Comparison of ENCODE assay signal across 9 cellular contexts in the genomic region with DNA sequence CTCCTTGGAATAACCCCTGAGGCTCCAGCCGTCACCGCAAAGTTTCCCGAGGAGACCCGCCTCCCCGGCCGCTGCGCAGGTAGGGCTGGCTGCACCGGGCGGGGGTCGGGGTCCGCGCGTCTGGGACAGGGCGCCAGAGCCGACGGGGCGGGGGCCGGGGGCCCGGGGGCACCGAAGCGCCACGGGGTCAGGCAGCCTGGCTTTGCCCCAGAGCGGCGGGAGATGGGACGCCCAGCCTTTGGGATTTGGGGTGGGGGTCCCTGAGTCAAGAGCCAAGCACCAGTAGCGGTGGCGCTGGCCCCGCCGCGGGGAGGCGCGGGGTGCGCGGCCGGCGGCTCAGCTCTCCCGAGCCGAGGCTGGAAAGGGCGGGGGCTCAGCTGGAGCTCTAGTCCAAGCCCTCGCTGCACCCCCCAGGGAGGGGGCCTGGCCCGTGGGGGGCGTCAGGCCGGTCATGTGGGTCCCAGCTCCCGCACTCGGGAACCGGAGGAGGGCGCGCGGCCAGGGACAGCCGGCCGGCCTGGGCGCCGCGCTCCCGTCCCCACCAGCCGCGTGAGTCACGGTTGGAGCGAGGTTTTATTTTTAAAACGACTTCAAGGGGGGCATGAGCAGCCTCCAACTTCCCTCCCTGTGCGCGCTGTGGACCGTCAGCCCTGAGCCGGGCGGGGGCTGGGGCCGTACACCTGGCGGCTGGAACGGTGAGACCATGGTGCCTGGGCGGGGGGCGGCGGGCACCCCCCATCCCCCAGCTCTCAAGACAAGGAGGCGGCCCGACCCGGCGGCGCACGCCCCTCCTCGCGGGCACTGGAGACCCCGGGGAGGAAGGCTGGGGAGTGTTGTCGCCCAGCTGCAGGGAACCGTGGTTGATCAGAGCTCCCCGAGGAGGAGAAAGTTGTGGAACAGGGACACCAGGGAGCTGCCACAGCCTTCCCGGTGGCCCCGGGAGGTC. TPM values are rescaled to one million over a fixed set of nuclear protein-coding genes. Genes with fewer than 3 reads are reported as not detected.
DNase-seq lines count a peak whose midpoint lies in the region; ATAC-seq and TF ChIP-seq lines count a peak whose summit lies in the region.
"Had no signal": no experiment of that assay in that cellular context is flagged by ENCODE, and none has a peak within 500 bp of the region (broad histone marks: within the 10 kb centered on the region; RNA-seq: fewer than 3 reads in every experiment).

No MANE protein-coding gene starts in this region.

- peaks cover 0 to 2% of the 10 kb centered on the region in 2 donors for H3K9me3 Mint-ChIP-seq in stimulated activated naive B cell treated with anti-CD40 and anti-IgM and Interleukin-4, amounts not matched to agents 10 μg/mL and 1 μg/mL and 100 μg/mL, for 72 hours
- H3K9me3 Mint-ChIP-seq in CD4-positive, alpha-beta memory T cell: peaks cover 0 to 2% (median 0%) of the 10 kb centered on the region in 8 donors

- no peak overlapping the region for H3K4me3 ChIP-seq in CD4-positive, alpha-beta memory T cell (ENCODE audit: low read length in 2 of 2)

- no peaks in the 10 kb centered on the region for H3K36me3 ChIP-seq in CD4-positive, alpha-beta memory T cell (ENCODE audit: insufficient read depth, low read length)

- H3K36me3 Mint-ChIP-seq in stimulated activated naive B cell treated with anti-CD40 and anti-IgM and Interleukin-4, amounts not matched to agents 10 μg/mL and 1 μg/mL and 100 μg/mL, for 72 hours: peaks cover 4 to 5% of the 10 kb centered on the region in 2 donors
- no peaks in the 10 kb centered on the region for H3K36me3 Mint-ChIP-seq in CD4-positive, alpha-beta memory T cell

- peak; percentile 62 for DNase-seq in activated CD8-positive, alpha-beta memory T cell treated with anti-CD3 and anti-CD28 coated beads for 24 hours
- DNase-seq in activated CD8-positive, alpha-beta memory T cell treated with anti-CD3 and anti-CD28 coated beads, Interleukin-2, amount 50 U/mL, for 4 hours: no peak
- DNase-seq in anterior cingulate cortex (lab: John Stamatoyannopoulos, UW) (peak in 35 of 58 donors; percentile 13 to 73 (median 44)), iPS-NIHi11 (ENCODE audit: low spot score) (peak; percentile 68), GM13976 (ENCODE audit: low spot score) (no peak)
- DNase-seq in stimulated activated naive B cell treated with anti-CD40 and anti-IgM and Interleukin-4, amounts not matched to agents 10 μg/mL and 1 μg/mL and 100 μg/mL, for 72 hours: no peak
- DNase-seq in CD4-positive, alpha-beta memory T cell: no peak

- intact Hi-C loops in CD4-positive, alpha-beta memory T cell (cut with micrococcal nuclease): no loop called here

- no peak overlapping the region for H3K27ac ChIP-seq in CD4-positive, alpha-beta memory T cell (ENCODE audit: low read depth, low read length)

- H3K4me3 Mint-ChIP-seq in stimulated activated naive B cell treated with anti-CD40 and anti-IgM and Interleukin-4, amounts not matched to agents 10 μg/mL and 1 μg/mL and 100 μg/mL, for 72 hours: peak overlapping the region; percentile 61 to 68
- no peak overlapping the region for H3K4me3 Mint-ChIP-seq in CD4-positive, alpha-beta memory T cell

- H3K27me3 Mint-ChIP-seq in stimulated activated naive B cell treated with anti-CD40 and anti-IgM and Interleukin-4, amounts not matched to agents 10 μg/mL and 1 μg/mL and 100 μg/mL, for 72 hours: peaks cover 51 to 54% of the 10 kb centered on the region in 2 donors
- H3K27me3 Mint-ChIP-seq in CD4-positive, alpha-beta memory T cell: peaks cover 16 to 33% of the 10 kb centered on the region in 2 donors

- CTCF ChIA-PET in CD4-positive, alpha-beta memory T cell (lab: Charles Lee; ENCODE audit: partially characterized antibody): no interaction called here

- no peak for TF ChIP-seq CTCF in GM13976 (IDR thresholded peaks at IDR 0.05; ENCODE audit: borderline replicate concordance, control extremely low read depth, extremely low read depth, insufficient read depth, missing control alignments)

- no peaks in the 10 kb centered on the region for H3K4me1 ChIP-seq in CD4-positive, alpha-beta memory T cell (ENCODE audit: insufficient read depth, low read length)

- H3K9me3 ChIP-seq in CD4-positive, alpha-beta memory T cell (ENCODE audit: control insufficient read depth in 1 of 2, low read length in 2 of 2): no peaks in the 10 kb centered on the region

- peaks cover 12% of the 10 kb centered on the region for H3K27me3 ChIP-seq in CD4-positive, alpha-beta memory T cell (ENCODE audit: insufficient read depth, low read length)

- POLR2A ChIA-PET in CD4-positive, alpha-beta memory T cell (lab: Charles Lee; ENCODE audit: partially characterized antibody): interaction anchor here (1.1 kb wide), 1 partner anchor 40 kb away, joined by 3 read pairs; no protein-coding TSS in a partner anchor

- peak; percentile 33 to 57 for ATAC-seq in stimulated activated naive B cell treated with anti-CD40 and anti-IgM and Interleukin-4, amounts not matched to agents 10 μg/mL and 1 μg/mL and 100 μg/mL, for 72 hours (replicated peaks)
- no peak for ATAC-seq in GM21529 (IDR thresholded peaks at IDR 0.05; ENCODE audit: unreplicated experiment)

- in situ Hi-C loops in GM13976 (cut with MboI; ENCODE audit: low sequenced_read_pairs, unreplicated experiment): no loop called here

- H3K27ac Mint-ChIP-seq in stimulated activated naive B cell treated with anti-CD40 and anti-IgM and Interleukin-4, amounts not matched to agents 10 μg/mL and 1 μg/mL and 100 μg/mL, for 72 hours: no peak overlapping the region
- H3K27ac Mint-ChIP-seq in CD4-positive, alpha-beta memory T cell: no peak overlapping the region

- peaks cover 11 to 15% of the 10 kb centered on the region in 2 donors for H3K4me1 Mint-ChIP-seq in stimulated activated naive B cell treated with anti-CD40 and anti-IgM and Interleukin-4, amounts not matched to agents 10 μg/mL and 1 μg/mL and 100 μg/mL, for 72 hours
- peaks cover 1 to 12% (median 4%) of the 10 kb centered on the region in 4 donors for H3K4me1 Mint-ChIP-seq in CD4-positive, alpha-beta memory T cell

RNA-seq across cellular contexts. Expression of gene FLRT1, which starts 0.6 kb away (rescaled TPM):
- not detected for total RNA-seq in CD4-positive, alpha-beta memory T cell
- polyA plus RNA-seq in CD4-positive, alpha-beta memory T cell: not detected
- total RNA-seq: activated CD8-positive, alpha-beta memory T cell treated with anti-CD3 and anti-CD28 coated beads for 36 hours had no signal

RNA-seq across cellular contexts. Expression of gene OTUB1, which starts 50.1 kb away (rescaled TPM):
- total RNA-seq in CD4-positive, alpha-beta memory T cell: 10 to 100 TPM; 72.9 to 73.0 TPM
- polyA plus RNA-seq in CD4-positive, alpha-beta memory T cell: 100 to 1,000 TPM; 132 to 171 TPM

Comparison
In these comparisons a context has a peak if more than half of its experiments do, and no peak if none do; other contexts are left out.
1. DNase-seq: peak in activated CD8-positive, alpha-beta memory T cell treated with anti-CD3 and anti-CD28 coated beads for 24 hours (single experiment), anterior cingulate cortex (35 of 58) and iPS-NIHi11 (single experiment); none in activated CD8-positive, alpha-beta memory T cell treated with anti-CD3 and anti-CD28 coated beads, Interleukin-2, amount 50 U/mL, for 4 hours (single experiment), stimulated activated naive B cell treated with anti-CD40 and anti-IgM and Interleukin-4, amounts not matched to agents 10 μg/mL and 1 μg/mL and 100 μg/mL, for 72 hours (single experiment), GM13976 (single experiment) and CD4-positive, alpha-beta memory T cell (0 of 5).
2. H3K4me3 Mint-ChIP-seq: peak in stimulated activated naive B cell treated with anti-CD40 and anti-IgM and Interleukin-4, amounts not matched to agents 10 μg/mL and 1 μg/mL and 100 μg/mL, for 72 hours (2 of 2); none in CD4-positive, alpha-beta memory T cell (0 of 8).